In the genomic region with DNA sequence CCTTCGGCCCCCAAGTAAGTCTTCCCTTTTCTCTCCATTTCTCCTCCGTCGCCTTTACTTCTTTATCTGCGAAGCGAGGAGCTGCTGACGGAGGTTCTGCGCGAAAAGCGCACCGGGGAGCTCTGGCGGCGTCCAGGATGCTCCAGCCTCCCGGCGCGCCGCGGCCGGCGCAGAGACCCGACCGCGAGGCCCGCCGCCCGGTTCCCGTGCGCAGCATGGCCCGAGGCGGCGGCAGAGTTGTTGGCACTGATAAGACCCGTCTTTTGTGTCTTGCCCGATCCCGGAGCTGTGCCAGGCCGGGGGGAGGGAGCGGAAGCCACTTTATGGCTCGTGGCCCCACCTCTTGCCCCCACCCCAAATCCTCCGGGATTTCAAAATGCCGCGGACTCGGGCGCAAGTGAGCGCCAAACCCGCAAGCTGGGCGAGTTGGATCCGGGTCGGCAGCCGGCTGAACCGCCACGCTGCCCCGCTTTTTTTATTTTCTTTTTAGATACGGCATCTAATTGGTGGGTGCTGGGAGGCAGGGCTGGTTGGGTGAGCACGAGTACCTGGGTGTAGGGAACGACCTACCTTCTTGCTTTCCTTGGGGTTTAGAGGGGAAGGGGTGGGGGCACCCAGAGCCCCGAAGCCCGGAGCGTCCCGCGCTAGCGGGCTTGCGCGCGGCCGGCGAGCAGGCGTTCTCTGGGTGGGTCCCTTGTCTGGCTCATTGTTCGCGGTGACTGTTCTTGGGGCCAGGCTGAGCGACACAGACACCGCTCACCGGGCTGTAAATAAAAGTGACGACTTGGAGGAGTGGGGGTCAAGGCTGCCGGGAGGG, we compare ENCODE assay signal across 1 cellular context.
TF ChIP-seq lines count a peak whose summit lies in the region.

No MANE protein-coding gene starts in this region.

TF ChIP-seq in H1, 55 proteins besides CTCF, POLR2A, EP300 and RAD21 (continued from another document):
- TF ChIP-seq, protein P1, sequence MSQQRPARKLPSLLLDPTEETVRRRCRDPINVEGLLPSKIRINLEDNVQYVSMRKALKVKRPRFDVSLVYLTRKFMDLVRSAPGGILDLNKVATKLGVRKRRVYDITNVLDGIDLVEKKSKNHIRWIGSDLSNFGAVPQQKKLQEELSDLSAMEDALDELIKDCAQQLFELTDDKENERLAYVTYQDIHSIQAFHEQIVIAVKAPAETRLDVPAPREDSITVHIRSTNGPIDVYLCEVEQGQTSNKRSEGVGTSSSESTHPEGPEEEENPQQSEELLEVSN (IDR thresholded peaks at IDR 0.05) = peak; percentile 71
- TF ChIP-seq TAF7 (optimal IDR thresholded peaks at IDR 0.05; ENCODE audit: borderline replicate concordance, low read depth, low read length) (no peak), SP1 (IDR thresholded peaks at IDR 0.05; ENCODE audit: low read depth, low read length) (no peak), HDAC6 (IDR thresholded peaks at IDR 0.05; ENCODE audit: low read depth, low read length) (no peak), FOSL1 (IDR thresholded peaks at IDR 0.05; ENCODE audit: insufficient read depth, low read depth, low read length) (no peak), RFX5 (IDR thresholded peaks at IDR 0.05; ENCODE audit: borderline replicate concordance, low read depth, low read length) (no peak), EZH2 (IDR thresholded peaks at IDR 0.05; ENCODE audit: low read depth, low read length, severe bottlenecking) (peak; percentile 78), KDM1A (IDR thresholded peaks at IDR 0.05; ENCODE audit: borderline replicate concordance, low read length) (no peak)
